ENCODE assay signal across 1 cellular context in the genomic region with DNA sequence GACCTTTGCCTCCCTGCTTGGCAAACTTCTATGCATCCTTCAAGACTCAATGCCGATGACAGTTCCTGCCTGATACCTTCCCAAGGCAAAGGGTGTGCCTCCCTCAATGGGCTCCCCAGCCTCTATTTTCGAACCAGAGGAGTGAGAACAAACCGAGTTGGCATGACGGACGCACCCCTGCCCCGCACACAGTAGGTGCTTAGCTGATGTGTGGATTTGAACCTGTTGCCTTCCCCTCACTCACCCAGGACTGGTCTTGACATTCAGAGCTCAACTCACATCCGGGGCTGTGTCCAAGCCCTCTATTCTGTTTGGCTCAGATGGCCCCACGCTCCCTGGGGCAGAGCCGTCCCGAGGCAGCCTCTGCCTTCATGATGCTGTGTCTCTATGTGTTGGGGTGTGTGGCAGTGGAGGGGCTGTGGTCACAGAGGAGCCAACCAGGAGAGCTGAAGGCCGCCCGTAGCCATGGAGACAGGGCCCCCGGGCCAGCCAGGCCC.
TF ChIP-seq lines count a peak whose summit lies in the region.

No MANE protein-coding gene starts in this region.

TF ChIP-seq in IMR-90, 13 proteins besides CTCF, POLR2A, EP300 and RAD21 (continued from another document):
- TF ChIP-seq USF2 (IDR thresholded peaks at IDR 0.05; ENCODE audit: low read depth, low read length) (no peak), SMC3 (IDR thresholded peaks at IDR 0.05; ENCODE audit: low read depth, low read length) (no peak), CEBPB (IDR thresholded peaks at IDR 0.05; ENCODE audit: low read depth, low read length) (no peak), CHD1 (IDR thresholded peaks at IDR 0.05; ENCODE audit: low read depth, low read length) (no peak), RCOR1 (IDR thresholded peaks at IDR 0.05; ENCODE audit: insufficient replicate concordance, low read length) (no peak), BHLHE40 (IDR thresholded peaks at IDR 0.05; ENCODE audit: low read depth, low read length) (no peak), MAZ (IDR thresholded peaks at IDR 0.05; ENCODE audit: borderline replicate concordance, low read depth, low read length) (no peak), FOS (IDR thresholded peaks at IDR 0.05; ENCODE audit: low read depth, low read length) (no peak), MXI1 (IDR thresholded peaks at IDR 0.05; ENCODE audit: borderline replicate concordance, low read depth, low read length) (no peak), MAFK (IDR thresholded peaks at IDR 0.05; ENCODE audit: low read depth, low read length) (no peak)
- TF ChIP-seq, protein P1, sequence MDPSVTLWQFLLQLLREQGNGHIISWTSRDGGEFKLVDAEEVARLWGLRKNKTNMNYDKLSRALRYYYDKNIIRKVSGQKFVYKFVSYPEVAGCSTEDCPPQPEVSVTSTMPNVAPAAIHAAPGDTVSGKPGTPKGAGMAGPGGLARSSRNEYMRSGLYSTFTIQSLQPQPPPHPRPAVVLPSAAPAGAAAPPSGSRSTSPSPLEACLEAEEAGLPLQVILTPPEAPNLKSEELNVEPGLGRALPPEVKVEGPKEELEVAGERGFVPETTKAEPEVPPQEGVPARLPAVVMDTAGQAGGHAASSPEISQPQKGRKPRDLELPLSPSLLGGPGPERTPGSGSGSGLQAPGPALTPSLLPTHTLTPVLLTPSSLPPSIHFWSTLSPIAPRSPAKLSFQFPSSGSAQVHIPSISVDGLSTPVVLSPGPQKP (IDR thresholded peaks at IDR 0.05; ENCODE audit: borderline replicate concordance, low read depth, low read length) = no peak
